In the genomic region with DNA sequence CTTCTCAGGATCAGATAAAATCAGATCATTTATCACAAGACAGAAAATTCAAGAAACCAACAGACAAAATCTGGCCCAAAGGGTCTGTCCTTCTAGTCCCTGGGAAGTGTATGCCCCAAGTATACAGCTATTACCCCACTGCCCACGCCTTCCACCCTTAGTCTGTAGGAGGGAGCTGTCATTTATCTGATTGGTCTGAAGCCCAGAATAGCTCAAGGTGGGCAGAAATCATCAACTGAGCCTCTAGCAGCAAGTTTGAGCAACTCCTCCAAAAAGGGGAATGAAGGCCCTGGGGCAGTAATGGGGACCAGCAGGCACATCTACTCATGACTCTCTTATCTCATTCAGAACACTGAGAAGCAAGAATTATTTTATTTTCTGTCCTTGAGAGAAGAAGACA, we compare ENCODE assay signal across 27 cellular contexts.
"Had no signal": no experiment of that assay in that cellular context is flagged by ENCODE, and none has a peak within 500 bp of the region (broad histone marks: within the 10 kb centered on the region; RNA-seq: fewer than 3 reads in every experiment).

No MANE protein-coding gene starts in this region.

- H3K36me3 ChIP-seq: ascending aorta, breast epithelium, cardiac muscle cell, colonic mucosa, esophagus muscularis mucosa, gastroesophageal sphincter had no signal

- H3K27ac ChIP-seq: ascending aorta, breast epithelium, cardiac muscle cell, colonic mucosa, dorsolateral prefrontal cortex, esophagus muscularis mucosa, gastroesophageal sphincter had no signal

- H3K4me3 ChIP-seq: ascending aorta, breast epithelium, cardiac muscle cell, colonic mucosa, dorsolateral prefrontal cortex, esophagus muscularis mucosa, gastroesophageal sphincter had no signal

- DNase-seq: activated CD4-positive, alpha-beta memory T cell treated with anti-CD3 and anti-CD28 coated beads for 36 hours; activated CD4-positive, alpha-beta T cell treated with anti-CD3 and anti-CD28 coated beads for 36 hours; activated CD4-positive, alpha-beta T cell treated with anti-CD3 and anti-CD28 coated beads, Interleukin-2, amount 10 ng/mL, durations not matched to agents 24 days and 14 days; activated CD4-positive, CD25-positive, alpha-beta regulatory T cell; activated CD4-positive, CD25-positive, alpha-beta regulatory T cell treated with anti-CD3 and anti-CD28 coated beads, Interleukin-2, amount 50 U/mL, for 72 hours; activated CD8-positive, alpha-beta memory T cell treated with anti-CD3 and anti-CD28 coated beads, Interleukin-2, amount 10 ng/mL, durations not matched to agents 7 days and 5 days; activated CD8-positive, alpha-beta memory T cell treated with anti-CD3 and anti-CD28 coated beads, Interleukin-2, amount 50 U/mL, for 4 hours; activated CD8-positive, alpha-beta T cell treated with anti-CD3 and anti-CD28 coated beads, Interleukin-2, amount 10 ng/mL, durations not matched to agents 7 days and 5 days; activated effector memory CD4-positive, alpha-beta T cell treated with anti-CD3 and anti-CD28 coated beads, Interleukin-2, amount 50 U/mL, for 16 hours; activated naive CD4-positive, alpha-beta T cell; activated naive CD4-positive, alpha-beta T cell treated with anti-CD3 and anti-CD28 coated beads, Interleukin-2, amount 10 ng/mL, durations not matched to agents 7 days and 5 days; activated naive CD8-positive, alpha-beta T cell treated with anti-CD3 and anti-CD28 coated beads, Interleukin-2, amount 10 ng/mL, durations not matched to agents 7 days and 5 days; activated T-cell treated with anti-CD3 and anti-CD28 coated beads, Interleukin-2, amount 50 U/mL, for 1 hour; activated T-cell treated with anti-CD3 and anti-CD28 coated beads, Interleukin-2, amount 50 U/mL, for 48 hours; central memory CD4-positive, alpha-beta T cell; cerebellar nuclear complex; colonic mucosa; dorsolateral prefrontal cortex; effector memory CD4-positive, alpha-beta T cell; erythroblast; foreskin melanocyte; T-helper 2 cell had no signal

- H3K9me3 ChIP-seq: ascending aorta, breast epithelium, colonic mucosa had no signal

- H3K4me1 ChIP-seq: ascending aorta, breast epithelium, colonic mucosa, esophagus muscularis mucosa, gastroesophageal sphincter had no signal
